8 cellular contexts compared by ENCODE assay signal in genomic region chr9:91954841-91955471, GRCh38. TPM values are rescaled to one million over a fixed set of nuclear protein-coding genes. Genes with fewer than 3 reads are reported as not detected.
DNase-seq lines count a peak whose midpoint lies in the region; ATAC-seq, FAIRE-seq and TF ChIP-seq lines count a peak whose summit lies in the region.

No MANE protein-coding gene starts in this region.

- FAIRE-seq in D721Med (lab: Jason Lieb, UNC): no peak

- CTCF ChIA-PET in HCT116 (lab: Charles Lee) (interaction anchor here (0.7 to 2.8 kb wide), 12 partner anchors 9 to 1040 kb away, joined by 3 to 14 read pairs (median 5); no protein-coding TSS in a partner anchor), RWPE1 (lab: Yijun Ruan, JAX) (interaction anchor here (0.6 to 1.1 kb wide), 12 partner anchors 9 to 1244 kb away, joined by 3 to 14 read pairs (median 3); no protein-coding TSS in a partner anchor)

- no peaks in the 10 kb centered on the region for H3K79me2 ChIP-seq in HCT116 (ENCODE audit: insufficient read depth, low read length)

- DNase-seq in D721Med (ENCODE audit: insufficient read length, low spot score): peak; percentile 52
- peak; percentile 54 for DNase-seq in HCT116 (ENCODE audit: low read depth, low spot score)
- DNase-seq in RWPE1 (ENCODE audit: low spot score): peak; percentile 44
- peak; percentile 59 for DNase-seq in mucosa of gallbladder (ENCODE audit: low spot score)
- no peak for DNase-seq in occipital lobe (lab: John Stamatoyannopoulos, UW)

- no peaks in the 10 kb centered on the region for H4K20me1 ChIP-seq in HCT116 (ENCODE audit: insufficient read depth)

- TF ChIP-seq CTCF in D721Med (IDR thresholded peaks at IDR 0.05; ENCODE audit: insufficient read depth, missing control alignments): peak; percentile 77
- TF ChIP-seq CTCF in HCT116 (IDR thresholded peaks at IDR 0.05 in 2 of 3, conservative IDR thresholded peaks at IDR 0.05 in 1 of 3; ENCODE audit: borderline replicate concordance in 1 of 3, insufficient read depth in 1 of 3, low read depth in 2 of 3, low read length in 2 of 3): peak; percentile 74 to 88 (median 84)
- TF ChIP-seq CTCF in RWPE1 (conservative IDR thresholded peaks at IDR 0.05; ENCODE audit: low read depth): peak; percentile 73

- H3K9ac ChIP-seq in HCT116 (ENCODE audit: low read length) (peak overlapping the region; percentile 22), endocrine pancreas (ENCODE audit: control insufficient read depth, insufficient read depth, low read length) (no peak overlapping the region)

- intact Hi-C loops in HCT116 (cut with micrococcal nuclease): no loop called here

- H3K9me2 ChIP-seq in HCT116 (ENCODE audit: insufficient read depth): no peaks in the 10 kb centered on the region

- ATAC-seq in HCT116 (peak; percentile 49), HG02623 (IDR thresholded peaks at IDR 0.05; ENCODE audit: unreplicated experiment) (no peak), GM19324 (IDR thresholded peaks at IDR 0.05; ENCODE audit: low FRiP score, unreplicated experiment) (no peak)

- POLR2A ChIA-PET in HCT116 (lab: Charles Lee) (interaction anchor here (0.7 kb wide), 1 partner anchor 10 kb away, joined by 3 read pairs; no protein-coding TSS in a partner anchor), RWPE1 (lab: Yijun Ruan, JAX; ENCODE audit: low non-redundant PET) (no interaction called here)

- H2AFZ ChIP-seq in HCT116 (ENCODE audit: low read depth, low read length, poor library complexity, severe bottlenecking): peak overlapping the region; percentile 99

- RAD21 ChIA-PET in HCT116 (lab: Charles Lee; ENCODE audit: low non-redundant PET in 1 of 2, low total read pairs in 2 of 2, uncharacterized antibody in 2 of 2, unreplicated experiment in 2 of 2): interaction anchor here in 1 of 2 experiments (1.1 kb wide), 1 partner anchor 24 kb away, joined by 3 read pairs; no protein-coding TSS in a partner anchor

- peak; percentile 72 for TF ChIP-seq RAD21 in HCT116 (IDR thresholded peaks at IDR 0.05; ENCODE audit: low read depth)

- no TSS peak for BruUV-seq in HCT116 (replicated peaks; lab: Mats Ljungman, UMichigan)

- peak overlapping the region; percentile 18 to 40; a peak in 3 of 4 replicates for H3K4me3 ChIP-seq in HCT116 (replicated peaks in 1 of 2; ENCODE audit: low read depth in 1 of 2, low read length in 2 of 2)
- H3K4me3 ChIP-seq in endocrine pancreas (ENCODE audit: control insufficient read depth, insufficient read depth, low read length): peak overlapping the region; percentile 1

- H3K36me3 ChIP-seq in HCT116 (ENCODE audit: control insufficient read depth in 1 of 2, insufficient read depth in 2 of 2, low read length in 2 of 2) (no peaks in the 10 kb centered on the region), endocrine pancreas (ENCODE audit: control insufficient read depth, insufficient read depth, low read length) (no peaks in the 10 kb centered on the region)

- H3K27me3 ChIP-seq in HCT116 (ENCODE audit: insufficient read depth, low read length) (no peaks in the 10 kb centered on the region), endocrine pancreas (ENCODE audit: control insufficient read depth, insufficient read depth, low read length) (peaks cover 4% of the 10 kb centered on the region)

- H3K9me3 ChIP-seq in HCT116 (ENCODE audit: control insufficient read depth in 1 of 2, insufficient read depth in 1 of 2, low read depth in 1 of 2, low read length in 2 of 2): no peaks in the 10 kb centered on the region
- H3K9me3 ChIP-seq in endocrine pancreas (ENCODE audit: control insufficient read depth, low read length): no peaks in the 10 kb centered on the region

- peaks cover 9 to 15% of the 10 kb centered on the region in 2 experiments for H3K4me1 ChIP-seq in HCT116 (ENCODE audit: control insufficient read depth in 1 of 2, insufficient read depth in 2 of 2, low read length in 2 of 2)
- H3K4me1 ChIP-seq in endocrine pancreas (ENCODE audit: control insufficient read depth, insufficient read depth, low read length): no peaks in the 10 kb centered on the region

- H3K27ac ChIP-seq in HCT116 (ENCODE audit: low read depth, low read length): no peak overlapping the region
- H3K27ac ChIP-seq in RWPE1: no peak overlapping the region

- peak overlapping the region; percentile 72 for H3K4me2 ChIP-seq in HCT116 (ENCODE audit: low read length)

- no peak for TF ChIP-seq POLR2A in HCT116 (IDR thresholded peaks at IDR 0.05; ENCODE audit: borderline replicate concordance, extremely low read depth, insufficient read depth, insufficient read length)

TF ChIP-seq in HCT116, 20 proteins besides CTCF, POLR2A, EP300 and RAD21:
- TF ChIP-seq CEBPB (IDR thresholded peaks at IDR 0.05; ENCODE audit: low read depth) (no peak), EGR1 (IDR thresholded peaks at IDR 0.05; ENCODE audit: low read depth) (no peak), MAX (IDR thresholded peaks at IDR 0.05) (peak; percentile 58), CBX3 (IDR thresholded peaks at IDR 0.05; ENCODE audit: low read depth) (peak; percentile 90; the same call in 1 of the 2 replicates), POLR2AphosphoS5 (IDR thresholded peaks at IDR 0.05; ENCODE audit: low read depth, low read length) (peak; percentile 33; the same call in 1 of the 2 replicates)

RNA-seq across cellular contexts. Expression of gene ROR2, which starts 4.9 kb away (rescaled TPM):
- total RNA-seq in HCT116 (2021; ENCODE audit: unreplicated experiment): 15.7 TPM
- 11.3 and 13.2 TPM in 2 replicates for polyA plus RNA-seq in HCT116 (2012)
- total RNA-seq in mucosa of gallbladder: 21.5 TPM
- 0.94 TPM for total RNA-seq in occipital lobe
